8 cellular contexts compared by ENCODE assay signal in the genomic region with DNA sequence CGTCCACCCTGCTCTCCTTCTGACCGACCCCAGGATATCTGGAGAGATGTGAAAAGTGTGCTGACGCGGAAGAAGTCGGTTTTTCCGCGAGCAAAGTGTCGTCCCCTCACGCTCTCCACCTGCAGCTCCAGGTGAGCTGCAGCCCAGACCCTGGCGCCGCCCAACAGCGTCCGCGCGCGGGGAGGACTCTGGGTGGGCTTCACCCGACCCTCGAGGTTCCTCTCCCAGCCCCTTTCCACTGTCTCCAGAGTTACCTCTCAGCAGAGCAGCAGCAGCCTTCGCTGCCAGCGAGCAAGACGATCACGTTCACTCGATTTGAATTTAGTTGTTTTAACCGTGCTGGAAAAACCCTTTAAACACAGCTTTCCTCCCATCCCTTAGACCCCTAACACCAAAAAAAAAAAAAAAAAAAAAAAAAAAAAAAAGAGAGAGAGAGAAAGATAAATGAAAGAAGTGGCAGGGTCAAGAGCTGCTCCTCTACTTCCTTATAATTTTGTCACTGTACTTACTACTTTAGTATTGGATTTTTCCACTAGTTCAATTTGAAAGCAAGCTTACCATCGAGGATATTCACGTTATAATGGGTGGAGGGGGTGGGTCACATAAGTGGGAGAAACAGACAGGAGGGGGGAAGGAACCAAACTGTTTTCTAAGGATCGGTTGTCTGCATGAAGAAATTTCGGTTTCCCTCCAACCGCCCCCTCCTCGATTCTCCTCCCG. TPM values are rescaled to one million over a fixed set of nuclear protein-coding genes. Genes with fewer than 3 reads are reported as not detected.
DNase-seq lines count a peak whose midpoint lies in the region; ATAC-seq and TF ChIP-seq lines count a peak whose summit lies in the region.

No MANE protein-coding gene starts in this region.

- TF ChIP-seq CTCF in colonic mucosa (IDR thresholded peaks at IDR 0.05) (no peak), lower lobe of right lung (IDR thresholded peaks at IDR 0.05) (no peak), tibial nerve (IDR thresholded peaks at IDR 0.05) (no peak)

- ATAC-seq in GM21390 (IDR thresholded peaks at IDR 0.05; ENCODE audit: unreplicated experiment) (peak; percentile 6), lower lobe of right lung (peak; percentile 3 to 4), HG03280 (IDR thresholded peaks at IDR 0.05; ENCODE audit: unreplicated experiment) (no peak), HG02798 (IDR thresholded peaks at IDR 0.05; ENCODE audit: poor library complexity, unreplicated experiment) (no peak)

- H3K27me3 ChIP-seq in colonic mucosa: no peaks in the 10 kb centered on the region
- H3K27me3 ChIP-seq in lower lobe of right lung (ENCODE audit: low read depth): peaks cover 4% of the 10 kb centered on the region
- no peaks in the 10 kb centered on the region for H3K27me3 ChIP-seq in tibial nerve

- H3K4me3 ChIP-seq in colonic mucosa (peak overlapping the region; percentile 87), lower lobe of right lung (peak overlapping the region; percentile 97), tibial nerve (peak overlapping the region; percentile 86 to 96 (median 90))

- H3K36me3 ChIP-seq in colonic mucosa (no peaks in the 10 kb centered on the region), lower lobe of right lung (no peaks in the 10 kb centered on the region), tibial nerve (no peaks in the 10 kb centered on the region)

- H3K4me1 ChIP-seq in colonic mucosa (no peaks in the 10 kb centered on the region), lower lobe of right lung (peaks cover 29% of the 10 kb centered on the region), tibial nerve (peaks cover 0 to 55% (median 9%) of the 10 kb centered on the region in 4 donors)

- H3K9ac ChIP-seq in colonic mucosa (ENCODE audit: low read depth in 2 of 2, low read length in 2 of 2): peak overlapping the region; percentile 94 to 100

- TF ChIP-seq POLR2A in tibial nerve (IDR thresholded peaks at IDR 0.05): no peak

- intact Hi-C loops in colonic mucosa (cut with DNase I) (no loop called here), lower lobe of right lung (cut with DNase I) (no loop called here)

- peak; percentile 63 for DNase-seq in COLO668 (lab: John Stamatoyannopoulos, UW; ENCODE audit: unreplicated experiment)
- peak; percentile 31 for DNase-seq in NCI-H526 treated with DMSO at 0.1 percent for 48 hours (lab: John Stamatoyannopoulos, UW)
- no peak for DNase-seq in colonic mucosa
- DNase-seq in lower lobe of right lung: no peak
- no peak for DNase-seq in tibial nerve (ENCODE audit: low spot score in 2 of 2)

- H3K27ac ChIP-seq in colonic mucosa (peak overlapping the region; percentile 84), lower lobe of right lung (peak overlapping the region; percentile 98), tibial nerve (peak overlapping the region; percentile 75 to 96 (median 93))

- no peak for TF ChIP-seq EP300 in tibial nerve (IDR thresholded peaks at IDR 0.05)

- H3K9me3 ChIP-seq in colonic mucosa (no peaks in the 10 kb centered on the region), lower lobe of right lung (no peaks in the 10 kb centered on the region), tibial nerve (no peaks in the 10 kb centered on the region)

- 0 to 2% methylated on average over 22 to 31 of the region's 31 CpGs for WGBS in tibial nerve, 2 donors

RNA-seq across cellular contexts. Expression of gene NR3C2, which starts 0.8 kb away (rescaled TPM):
- total RNA-seq in colonic mucosa (10 to 100 TPM; 74.8 to 96.0 TPM), lower lobe of right lung (31.4 TPM), tibial nerve (10 to 100 TPM; 13.1 to 24.1 (median 14.6) TPM)

Comparison
In these comparisons a context has a peak if more than half of its experiments do, and no peak if none do; other contexts are left out.
1. DNase-seq: peak in COLO668 (single experiment) and NCI-H526 treated with DMSO at 0.1 percent for 48 hours (single experiment); none in colonic mucosa (single experiment), lower lobe of right lung (single experiment) and tibial nerve (0 of 2).
2. ATAC-seq: peak in GM21390 (single experiment) and lower lobe of right lung (2 of 2); none in HG03280 (single experiment) and HG02798 (single experiment).
3. Peak in every context shown above with its lines, with median percentiles within 50 percentile points of each other: H3K27ac ChIP-seq and H3K4me3 ChIP-seq.